In the genomic region with DNA sequence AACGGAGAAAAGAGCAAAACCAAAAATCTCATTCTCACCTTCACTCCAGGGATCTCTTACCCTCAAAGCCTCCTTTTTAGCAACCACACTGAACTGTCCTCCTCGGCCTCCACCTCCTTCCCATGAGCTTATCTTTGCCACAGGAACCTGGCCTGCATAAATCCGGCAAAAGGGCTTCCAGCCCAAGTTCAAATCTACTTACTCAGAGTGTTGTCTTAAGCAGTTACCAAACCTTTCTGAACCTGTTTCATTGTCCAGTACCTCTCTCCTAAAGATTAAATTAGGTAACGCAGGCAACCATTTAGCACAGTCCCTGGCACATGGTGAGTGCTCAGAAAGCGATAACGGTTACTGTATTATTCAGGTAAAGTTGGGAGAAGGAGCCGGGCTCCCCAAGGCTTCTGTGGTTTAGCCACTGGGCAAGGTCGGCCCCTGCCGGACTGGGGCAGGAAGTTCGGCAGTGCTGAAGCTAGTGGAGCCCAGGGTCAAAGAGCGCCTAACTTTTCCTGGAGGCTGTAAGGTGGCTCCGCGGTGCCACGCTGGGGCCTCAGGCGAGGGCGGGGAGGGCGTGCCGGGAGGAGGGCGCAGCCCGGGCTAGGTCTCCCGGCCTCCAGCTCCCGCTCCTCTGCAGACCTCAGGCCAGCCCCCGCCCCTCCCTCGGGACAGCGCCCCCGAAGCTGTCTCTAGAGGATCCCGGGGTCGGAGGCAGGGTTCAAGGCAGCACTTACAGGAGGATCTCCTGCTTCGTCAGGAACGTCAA, we compare ENCODE assay signal across 1 cellular context.
TF ChIP-seq lines count a peak whose summit lies in the region.

No MANE protein-coding gene starts in this region.

TF ChIP-seq in K562, 482 proteins besides CTCF, POLR2A, EP300 and RAD21 (continued from another document and continues in another):
- TF ChIP-seq, protein P1, sequence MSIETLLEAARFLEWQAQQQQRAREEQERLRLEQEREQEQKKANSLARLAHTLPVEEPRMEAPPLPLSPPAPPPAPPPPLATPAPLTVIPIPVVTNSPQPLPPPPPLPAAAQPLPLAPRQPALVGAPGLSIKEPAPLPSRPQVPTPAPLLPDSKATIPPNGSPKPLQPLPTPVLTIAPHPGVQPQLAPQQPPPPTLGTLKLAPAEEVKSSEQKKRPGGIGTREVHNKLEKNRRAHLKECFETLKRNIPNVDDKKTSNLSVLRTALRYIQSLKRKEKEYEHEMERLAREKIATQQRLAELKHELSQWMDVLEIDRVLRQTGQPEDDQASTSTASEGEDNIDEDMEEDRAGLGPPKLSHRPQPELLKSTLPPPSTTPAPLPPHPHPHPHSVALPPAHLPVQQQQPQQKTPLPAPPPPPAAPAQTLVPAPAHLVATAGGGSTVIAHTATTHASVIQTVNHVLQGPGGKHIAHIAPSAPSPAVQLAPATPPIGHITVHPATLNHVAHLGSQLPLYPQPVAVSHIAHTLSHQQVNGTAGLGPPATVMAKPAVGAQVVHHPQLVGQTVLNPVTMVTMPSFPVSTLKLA (conservative IDR thresholded peaks at IDR 0.05), result peak in 1 of 2 experiments; percentile 33; a peak in 2 of 4 replicates
- TF ChIP-seq SRSF3 (IDR thresholded peaks at IDR 0.05; ENCODE audit: insufficient read depth, low read length), result no peak
- TF ChIP-seq SMAD1 (IDR thresholded peaks at IDR 0.05; ENCODE audit: low read depth, low read length, partially characterized antibody), result no peak
- TF ChIP-seq ZC3H11A (IDR thresholded peaks at IDR 0.05; ENCODE audit: low read depth, low read length), result no peak
- TF ChIP-seq NRF1 (conservative IDR thresholded peaks at IDR 0.05 in 1 of 2, IDR thresholded peaks at IDR 0.05 in 1 of 2), result no peak
- peak in 1 of 2 experiments; percentile 78; a peak in 1 of 4 replicates for TF ChIP-seq KDM4B (IDR thresholded peaks at IDR 0.05; ENCODE audit: borderline replicate concordance in 2 of 2, low read depth in 1 of 2)
- no peak for TF ChIP-seq ADNP (tag; IDR thresholded peaks at IDR 0.05)
- TF ChIP-seq ZKSCAN8 (CRISPR knock-in tag; IDR thresholded peaks at IDR 0.05), result no peak
- no peak for TF ChIP-seq HMGN3 (IDR thresholded peaks at IDR 0.05; ENCODE audit: borderline replicate concordance, extremely low read depth, insufficient read length, low read depth, low read length)
- TF ChIP-seq, protein P2, sequence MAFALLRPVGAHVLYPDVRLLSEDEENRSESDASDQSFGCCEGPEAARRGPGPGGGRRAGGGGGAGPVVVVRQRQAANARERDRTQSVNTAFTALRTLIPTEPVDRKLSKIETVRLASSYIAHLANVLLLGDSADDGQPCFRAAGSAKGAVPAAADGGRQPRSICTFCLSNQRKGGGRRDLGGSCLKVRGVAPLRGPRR (CRISPR knock-in tag; IDR thresholded peaks at IDR 0.05), result no peak
- 0 out of 2 replicates have a peak, but pooled peaks have one; percentile 20 for TF ChIP-seq GATAD2A (IDR thresholded peaks at IDR 0.05)
- no peak for TF ChIP-seq RFX7 (CRISPR knock-in tag; IDR thresholded peaks at IDR 0.05)
- TF ChIP-seq ZNF24 (IDR thresholded peaks at IDR 0.05), result no peak
- no peak for TF ChIP-seq JUN (IDR thresholded peaks at IDR 0.05; ENCODE audit: borderline replicate concordance, low read depth, low read length)
- peak; percentile 58; the same call in 1 of the 2 replicates for TF ChIP-seq JUN (CRISPR knock-in tag; IDR thresholded peaks at IDR 0.05; ENCODE audit: borderline replicate concordance)
- TF ChIP-seq, protein P3, sequence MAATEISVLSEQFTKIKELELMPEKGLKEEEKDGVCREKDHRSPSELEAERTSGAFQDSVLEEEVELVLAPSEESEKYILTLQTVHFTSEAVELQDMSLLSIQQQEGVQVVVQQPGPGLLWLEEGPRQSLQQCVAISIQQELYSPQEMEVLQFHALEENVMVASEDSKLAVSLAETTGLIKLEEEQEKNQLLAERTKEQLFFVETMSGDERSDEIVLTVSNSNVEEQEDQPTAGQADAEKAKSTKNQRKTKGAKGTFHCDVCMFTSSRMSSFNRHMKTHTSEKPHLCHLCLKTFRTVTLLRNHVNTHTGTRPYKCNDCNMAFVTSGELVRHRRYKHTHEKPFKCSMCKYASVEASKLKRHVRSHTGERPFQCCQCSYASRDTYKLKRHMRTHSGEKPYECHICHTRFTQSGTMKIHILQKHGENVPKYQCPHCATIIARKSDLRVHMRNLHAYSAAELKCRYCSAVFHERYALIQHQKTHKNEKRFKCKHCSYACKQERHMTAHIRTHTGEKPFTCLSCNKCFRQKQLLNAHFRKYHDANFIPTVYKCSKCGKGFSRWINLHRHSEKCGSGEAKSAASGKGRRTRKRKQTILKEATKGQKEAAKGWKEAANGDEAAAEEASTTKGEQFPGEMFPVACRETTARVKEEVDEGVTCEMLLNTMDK (IDR thresholded peaks at IDR 0.05; ENCODE audit: borderline replicate concordance, insufficient read depth, low read depth, low read length, poor library complexity, severe bottlenecking), result no peak
- no peak for TF ChIP-seq YBX1 (IDR thresholded peaks at IDR 0.05)
- TF ChIP-seq SREBF2 (CRISPR knock-in tag; IDR thresholded peaks at IDR 0.05), result no peak
- no peak for TF ChIP-seq MCM7 (IDR thresholded peaks at IDR 0.05)
- no peak for TF ChIP-seq SAP30 (IDR thresholded peaks at IDR 0.05; ENCODE audit: borderline replicate concordance, insufficient read depth, low read depth, low read length, poor library complexity, severe bottlenecking)
- TF ChIP-seq, protein P4, sequence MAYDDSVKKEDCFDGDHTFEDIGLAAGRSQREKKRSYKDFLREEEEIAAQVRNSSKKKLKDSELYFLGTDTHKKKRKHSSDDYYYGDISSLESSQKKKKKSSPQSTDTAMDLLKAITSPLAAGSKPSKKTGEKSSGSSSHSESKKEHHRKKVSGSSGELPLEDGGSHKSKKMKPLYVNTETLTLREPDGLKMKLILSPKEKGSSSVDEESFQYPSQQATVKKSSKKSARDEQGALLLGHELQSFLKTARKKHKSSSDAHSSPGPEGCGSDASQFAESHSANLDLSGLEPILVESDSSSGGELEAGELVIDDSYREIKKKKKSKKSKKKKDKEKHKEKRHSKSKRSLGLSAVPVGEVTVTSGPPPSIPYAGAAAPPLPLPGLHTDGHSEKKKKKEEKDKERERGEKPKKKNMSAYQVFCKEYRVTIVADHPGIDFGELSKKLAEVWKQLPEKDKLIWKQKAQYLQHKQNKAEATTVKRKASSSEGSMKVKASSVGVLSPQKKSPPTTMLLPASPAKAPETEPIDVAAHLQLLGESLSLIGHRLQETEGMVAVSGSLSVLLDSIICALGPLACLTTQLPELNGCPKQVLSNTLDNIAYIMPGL (CRISPR knock-in tag; IDR thresholded peaks at IDR 0.05), result no peak; the same call in 1 of the 2 replicates
- TF ChIP-seq, protein P5, sequence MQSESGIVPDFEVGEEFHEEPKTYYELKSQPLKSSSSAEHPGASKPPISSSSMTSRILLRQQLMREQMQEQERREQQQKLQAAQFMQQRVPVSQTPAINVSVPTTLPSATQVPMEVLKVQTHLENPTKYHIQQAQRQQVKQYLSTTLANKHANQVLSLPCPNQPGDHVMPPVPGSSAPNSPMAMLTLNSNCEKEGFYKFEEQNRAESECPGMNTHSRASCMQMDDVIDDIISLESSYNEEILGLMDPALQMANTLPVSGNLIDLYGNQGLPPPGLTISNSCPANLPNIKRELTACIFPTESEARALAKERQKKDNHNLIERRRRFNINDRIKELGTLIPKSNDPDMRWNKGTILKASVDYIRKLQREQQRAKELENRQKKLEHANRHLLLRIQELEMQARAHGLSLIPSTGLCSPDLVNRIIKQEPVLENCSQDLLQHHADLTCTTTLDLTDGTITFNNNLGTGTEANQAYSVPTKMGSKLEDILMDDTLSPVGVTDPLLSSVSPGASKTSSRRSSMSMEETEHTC (IDR thresholded peaks at IDR 0.05), result no peak
- TF ChIP-seq, protein P6, sequence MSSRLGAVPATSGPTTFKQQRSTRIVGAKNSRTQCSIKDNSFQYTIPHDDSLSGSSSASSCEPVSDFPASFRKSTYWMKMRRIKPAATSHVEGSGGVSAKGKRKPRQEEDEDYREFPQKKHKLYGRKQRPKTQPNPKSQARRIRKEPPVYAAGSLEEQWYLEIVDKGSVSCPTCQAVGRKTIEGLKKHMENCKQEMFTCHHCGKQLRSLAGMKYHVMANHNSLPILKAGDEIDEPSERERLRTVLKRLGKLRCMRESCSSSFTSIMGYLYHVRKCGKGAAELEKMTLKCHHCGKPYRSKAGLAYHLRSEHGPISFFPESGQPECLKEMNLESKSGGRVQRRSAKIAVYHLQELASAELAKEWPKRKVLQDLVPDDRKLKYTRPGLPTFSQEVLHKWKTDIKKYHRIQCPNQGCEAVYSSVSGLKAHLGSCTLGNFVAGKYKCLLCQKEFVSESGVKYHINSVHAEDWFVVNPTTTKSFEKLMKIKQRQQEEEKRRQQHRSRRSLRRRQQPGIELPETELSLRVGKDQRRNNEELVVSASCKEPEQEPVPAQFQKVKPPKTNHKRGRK (tag; IDR thresholded peaks at IDR 0.05), result 0 out of 2 replicates have a peak, but pooled peaks have one; percentile 3
- TF ChIP-seq GABPA (tag; conservative IDR thresholded peaks at IDR 0.05; ENCODE audit: low read depth), result no peak
- TF ChIP-seq, protein P7, sequence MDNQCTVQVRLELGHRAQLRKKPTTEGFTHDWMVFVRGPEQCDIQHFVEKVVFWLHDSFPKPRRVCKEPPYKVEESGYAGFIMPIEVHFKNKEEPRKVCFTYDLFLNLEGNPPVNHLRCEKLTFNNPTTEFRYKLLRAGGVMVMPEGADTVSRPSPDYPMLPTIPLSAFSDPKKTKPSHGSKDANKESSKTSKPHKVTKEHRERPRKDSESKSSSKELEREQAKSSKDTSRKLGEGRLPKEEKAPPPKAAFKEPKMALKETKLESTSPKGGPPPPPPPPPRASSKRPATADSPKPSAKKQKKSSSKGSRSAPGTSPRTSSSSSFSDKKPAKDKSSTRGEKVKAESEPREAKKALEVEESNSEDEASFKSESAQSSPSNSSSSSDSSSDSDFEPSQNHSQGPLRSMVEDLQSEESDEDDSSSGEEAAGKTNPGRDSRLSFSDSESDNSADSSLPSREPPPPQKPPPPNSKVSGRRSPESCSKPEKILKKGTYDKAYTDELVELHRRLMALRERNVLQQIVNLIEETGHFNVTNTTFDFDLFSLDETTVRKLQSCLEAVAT (IDR thresholded peaks at IDR 0.05), result no peak
- no peak for TF ChIP-seq ZNF431 (CRISPR knock-in tag; IDR thresholded peaks at IDR 0.05)
- no peak for TF ChIP-seq GABPB2 (CRISPR knock-in tag; conservative IDR thresholded peaks at IDR 0.05)
- TF ChIP-seq, protein P8, sequence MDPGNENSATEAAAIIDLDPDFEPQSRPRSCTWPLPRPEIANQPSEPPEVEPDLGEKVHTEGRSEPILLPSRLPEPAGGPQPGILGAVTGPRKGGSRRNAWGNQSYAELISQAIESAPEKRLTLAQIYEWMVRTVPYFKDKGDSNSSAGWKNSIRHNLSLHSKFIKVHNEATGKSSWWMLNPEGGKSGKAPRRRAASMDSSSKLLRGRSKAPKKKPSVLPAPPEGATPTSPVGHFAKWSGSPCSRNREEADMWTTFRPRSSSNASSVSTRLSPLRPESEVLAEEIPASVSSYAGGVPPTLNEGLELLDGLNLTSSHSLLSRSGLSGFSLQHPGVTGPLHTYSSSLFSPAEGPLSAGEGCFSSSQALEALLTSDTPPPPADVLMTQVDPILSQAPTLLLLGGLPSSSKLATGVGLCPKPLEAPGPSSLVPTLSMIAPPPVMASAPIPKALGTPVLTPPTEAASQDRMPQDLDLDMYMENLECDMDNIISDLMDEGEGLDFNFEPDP (CRISPR knock-in tag; IDR thresholded peaks at IDR 0.05), result no peak
- TF ChIP-seq ZNF696 (CRISPR knock-in tag; conservative IDR thresholded peaks at IDR 0.05), result no peak
- peak; percentile 80; the same call in 1 of the 2 replicates for TF ChIP-seq ZC3H4 (CRISPR knock-in tag; IDR thresholded peaks at IDR 0.05; ENCODE audit: borderline replicate concordance)
- TF ChIP-seq ARID1B (IDR thresholded peaks at IDR 0.05), result no peak
- TF ChIP-seq, protein P9, sequence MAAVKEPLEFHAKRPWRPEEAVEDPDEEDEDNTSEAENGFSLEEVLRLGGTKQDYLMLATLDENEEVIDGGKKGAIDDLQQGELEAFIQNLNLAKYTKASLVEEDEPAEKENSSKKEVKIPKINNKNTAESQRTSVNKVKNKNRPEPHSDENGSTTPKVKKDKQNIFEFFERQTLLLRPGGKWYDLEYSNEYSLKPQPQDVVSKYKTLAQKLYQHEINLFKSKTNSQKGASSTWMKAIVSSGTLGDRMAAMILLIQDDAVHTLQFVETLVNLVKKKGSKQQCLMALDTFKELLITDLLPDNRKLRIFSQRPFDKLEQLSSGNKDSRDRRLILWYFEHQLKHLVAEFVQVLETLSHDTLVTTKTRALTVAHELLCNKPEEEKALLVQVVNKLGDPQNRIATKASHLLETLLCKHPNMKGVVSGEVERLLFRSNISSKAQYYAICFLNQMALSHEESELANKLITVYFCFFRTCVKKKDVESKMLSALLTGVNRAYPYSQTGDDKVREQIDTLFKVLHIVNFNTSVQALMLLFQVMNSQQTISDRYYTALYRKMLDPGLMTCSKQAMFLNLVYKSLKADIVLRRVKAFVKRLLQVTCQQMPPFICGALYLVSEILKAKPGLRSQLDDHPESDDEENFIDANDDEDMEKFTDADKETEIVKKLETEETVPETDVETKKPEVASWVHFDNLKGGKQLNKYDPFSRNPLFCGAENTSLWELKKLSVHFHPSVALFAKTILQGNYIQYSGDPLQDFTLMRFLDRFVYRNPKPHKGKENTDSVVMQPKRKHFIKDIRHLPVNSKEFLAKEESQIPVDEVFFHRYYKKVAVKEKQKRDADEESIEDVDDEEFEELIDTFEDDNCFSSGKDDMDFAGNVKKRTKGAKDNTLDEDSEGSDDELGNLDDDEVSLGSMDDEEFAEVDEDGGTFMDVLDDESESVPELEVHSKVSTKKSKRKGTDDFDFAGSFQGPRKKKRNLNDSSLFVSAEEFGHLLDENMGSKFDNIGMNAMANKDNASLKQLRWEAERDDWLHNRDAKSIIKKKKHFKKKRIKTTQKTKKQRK (IDR thresholded peaks at IDR 0.05; ENCODE audit: borderline replicate concordance, low read depth, low read length), result no peak
- TF ChIP-seq CSDE1 (IDR thresholded peaks at IDR 0.05), result no peak
- TF ChIP-seq, protein P10, sequence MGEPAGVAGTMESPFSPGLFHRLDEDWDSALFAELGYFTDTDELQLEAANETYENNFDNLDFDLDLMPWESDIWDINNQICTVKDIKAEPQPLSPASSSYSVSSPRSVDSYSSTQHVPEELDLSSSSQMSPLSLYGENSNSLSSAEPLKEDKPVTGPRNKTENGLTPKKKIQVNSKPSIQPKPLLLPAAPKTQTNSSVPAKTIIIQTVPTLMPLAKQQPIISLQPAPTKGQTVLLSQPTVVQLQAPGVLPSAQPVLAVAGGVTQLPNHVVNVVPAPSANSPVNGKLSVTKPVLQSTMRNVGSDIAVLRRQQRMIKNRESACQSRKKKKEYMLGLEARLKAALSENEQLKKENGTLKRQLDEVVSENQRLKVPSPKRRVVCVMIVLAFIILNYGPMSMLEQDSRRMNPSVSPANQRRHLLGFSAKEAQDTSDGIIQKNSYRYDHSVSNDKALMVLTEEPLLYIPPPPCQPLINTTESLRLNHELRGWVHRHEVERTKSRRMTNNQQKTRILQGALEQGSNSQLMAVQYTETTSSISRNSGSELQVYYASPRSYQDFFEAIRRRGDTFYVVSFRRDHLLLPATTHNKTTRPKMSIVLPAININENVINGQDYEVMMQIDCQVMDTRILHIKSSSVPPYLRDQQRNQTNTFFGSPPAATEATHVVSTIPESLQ (CRISPR knock-in tag; IDR thresholded peaks at IDR 0.05), result peak; percentile 56; the same call in 1 of the 2 replicates
